20 cellular contexts compared by ENCODE assay signal in genomic region chr10:126956712-126957108, GRCh38. TPM values are rescaled to one million over a fixed set of nuclear protein-coding genes. Genes with fewer than 3 reads are reported as not detected.
"Had no signal": no experiment of that assay in that cellular context is flagged by ENCODE, and none has a peak within 500 bp of the region (broad histone marks: within the 10 kb centered on the region; RNA-seq: fewer than 3 reads in every experiment).

No MANE protein-coding gene starts in this region.

- H3K4me3 ChIP-seq: esophagus muscularis mucosa, gastrocnemius medialis, left ventricle myocardium inferior, lower lobe of right lung, psoas muscle, spleen, thoracic aorta, transverse colon had no signal

- H3K36me3 ChIP-seq: esophagus muscularis mucosa, gastrocnemius medialis, left ventricle myocardium inferior, lower lobe of right lung, spleen, thoracic aorta, transverse colon had no signal

- H3K4me1 ChIP-seq: gastrocnemius medialis, lower lobe of right lung, psoas muscle, spleen had no signal

- FAIRE-seq: kidney had no signal

- ATAC-seq: effector memory CD8-positive, alpha-beta T cell; gastrocnemius medialis; left cardiac atrium; lower lobe of right lung; naive thymus-derived CD4-positive, alpha-beta T cell; psoas muscle; stimulated activated memory B cell treated with anti-CD40 and anti-IgM and Interleukin-4, amounts not matched to agents 10 μg/mL and 1 μg/mL and 100 μg/mL, for 72 hours had no signal

- H3K27me3 ChIP-seq: esophagus muscularis mucosa, gastrocnemius medialis, spleen, transverse colon had no signal

- DNase-seq: effector memory CD8-positive, alpha-beta T cell; gastrocnemius medialis; glutamatergic neuron; kidney; left cardiac atrium; left ventricle myocardium inferior; lower lobe of right lung; naive thymus-derived CD4-positive, alpha-beta T cell; nephron progenitor cell; psoas muscle; retina; spleen; stimulated activated CD4-positive, alpha-beta T cell treated with anti-CD3 and anti-CD28 coated beads, Interleukin-15, amount 100 ng/mL, for 24 hours; stimulated activated CD4-positive, alpha-beta T cell treated with anti-CD3 and anti-CD28 coated beads, Interleukin-1b, Interleukin-23, amount 100 ng/mL, for 48 hours; stimulated activated CD4-positive, alpha-beta T cell treated with anti-CD3 and anti-CD28 coated beads, Interleukin-4, amount 100 ng/mL, for 24 hours; transverse colon had no signal

- H3K27ac ChIP-seq: epithelial cell of prostate, esophagus muscularis mucosa, gastrocnemius medialis, left ventricle myocardium inferior, lower lobe of right lung, psoas muscle, spleen, thoracic aorta, transverse colon had no signal

- H3K9me3 ChIP-seq: esophagus muscularis mucosa, gastrocnemius medialis, left ventricle myocardium inferior, lower lobe of right lung, psoas muscle, thoracic aorta, transverse colon had no signal

RNA-seq across cellular contexts. Expression of gene DOCK1, which starts 51.5 kb away (rescaled TPM):
- polyA plus RNA-seq: naive thymus-derived CD4-positive, alpha-beta T cell had no signal
